ENCODE assay signal across 1 cellular context in the genomic region with DNA sequence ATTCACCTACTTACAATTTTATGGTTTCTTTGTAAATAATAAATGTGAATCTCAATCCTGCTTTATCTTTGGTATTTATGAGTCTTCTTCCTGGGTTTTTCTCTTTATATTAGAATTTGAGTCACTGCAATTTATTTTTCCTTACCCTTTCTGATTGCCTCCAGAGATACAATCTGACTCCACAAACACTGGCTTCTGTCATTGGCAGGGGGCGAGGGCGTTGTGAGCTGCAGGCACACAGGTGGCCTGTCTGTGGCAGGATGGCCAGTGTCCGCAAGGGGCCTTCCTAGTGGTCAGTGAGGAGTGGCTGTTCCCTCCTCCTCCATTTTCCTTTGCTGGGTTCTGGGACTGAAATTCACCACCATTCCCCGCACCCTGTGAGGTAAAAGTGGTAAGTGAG.
TF ChIP-seq lines count a peak whose summit lies in the region.

No MANE protein-coding gene starts in this region.

TF ChIP-seq in K562, 482 proteins besides CTCF, POLR2A, EP300 and RAD21 (continued from another document):
- TF ChIP-seq TOE1 (IDR thresholded peaks at IDR 0.05; ENCODE audit: borderline replicate concordance) = no peak
- no peak for TF ChIP-seq TOE1 (CRISPR knock-in tag; IDR thresholded peaks at IDR 0.05; ENCODE audit: borderline replicate concordance, low read depth)
- TF ChIP-seq, protein P1, sequence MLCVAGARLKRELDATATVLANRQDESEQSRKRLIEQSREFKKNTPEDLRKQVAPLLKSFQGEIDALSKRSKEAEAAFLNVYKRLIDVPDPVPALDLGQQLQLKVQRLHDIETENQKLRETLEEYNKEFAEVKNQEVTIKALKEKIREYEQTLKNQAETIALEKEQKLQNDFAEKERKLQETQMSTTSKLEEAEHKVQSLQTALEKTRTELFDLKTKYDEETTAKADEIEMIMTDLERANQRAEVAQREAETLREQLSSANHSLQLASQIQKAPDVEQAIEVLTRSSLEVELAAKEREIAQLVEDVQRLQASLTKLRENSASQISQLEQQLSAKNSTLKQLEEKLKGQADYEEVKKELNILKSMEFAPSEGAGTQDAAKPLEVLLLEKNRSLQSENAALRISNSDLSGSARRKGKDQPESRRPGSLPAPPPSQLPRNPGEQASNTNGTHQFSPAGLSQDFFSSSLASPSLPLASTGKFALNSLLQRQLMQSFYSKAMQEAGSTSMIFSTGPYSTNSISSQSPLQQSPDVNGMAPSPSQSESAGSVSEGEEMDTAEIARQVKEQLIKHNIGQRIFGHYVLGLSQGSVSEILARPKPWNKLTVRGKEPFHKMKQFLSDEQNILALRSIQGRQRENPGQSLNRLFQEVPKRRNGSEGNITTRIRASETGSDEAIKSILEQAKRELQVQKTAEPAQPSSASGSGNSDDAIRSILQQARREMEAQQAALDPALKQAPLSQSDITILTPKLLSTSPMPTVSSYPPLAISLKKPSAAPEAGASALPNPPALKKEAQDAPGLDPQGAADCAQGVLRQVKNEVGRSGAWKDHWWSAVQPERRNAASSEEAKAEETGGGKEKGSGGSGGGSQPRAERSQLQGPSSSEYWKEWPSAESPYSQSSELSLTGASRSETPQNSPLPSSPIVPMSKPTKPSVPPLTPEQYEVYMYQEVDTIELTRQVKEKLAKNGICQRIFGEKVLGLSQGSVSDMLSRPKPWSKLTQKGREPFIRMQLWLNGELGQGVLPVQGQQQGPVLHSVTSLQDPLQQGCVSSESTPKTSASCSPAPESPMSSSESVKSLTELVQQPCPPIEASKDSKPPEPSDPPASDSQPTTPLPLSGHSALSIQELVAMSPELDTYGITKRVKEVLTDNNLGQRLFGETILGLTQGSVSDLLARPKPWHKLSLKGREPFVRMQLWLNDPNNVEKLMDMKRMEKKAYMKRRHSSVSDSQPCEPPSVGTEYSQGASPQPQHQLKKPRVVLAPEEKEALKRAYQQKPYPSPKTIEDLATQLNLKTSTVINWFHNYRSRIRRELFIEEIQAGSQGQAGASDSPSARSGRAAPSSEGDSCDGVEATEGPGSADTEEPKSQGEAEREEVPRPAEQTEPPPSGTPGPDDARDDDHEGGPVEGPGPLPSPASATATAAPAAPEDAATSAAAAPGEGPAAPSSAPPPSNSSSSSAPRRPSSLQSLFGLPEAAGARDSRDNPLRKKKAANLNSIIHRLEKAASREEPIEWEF (CRISPR knock-in tag; IDR thresholded peaks at IDR 0.05) = no peak
- TF ChIP-seq CBFA2T3 (IDR thresholded peaks at IDR 0.05) = no peak
- TF ChIP-seq NCOA4 (IDR thresholded peaks at IDR 0.05; ENCODE audit: partially characterized antibody) = no peak
- no peak for TF ChIP-seq ASH1L (IDR thresholded peaks at IDR 0.05; ENCODE audit: borderline replicate concordance, low read depth, partially characterized antibody)
- TF ChIP-seq, protein P2, sequence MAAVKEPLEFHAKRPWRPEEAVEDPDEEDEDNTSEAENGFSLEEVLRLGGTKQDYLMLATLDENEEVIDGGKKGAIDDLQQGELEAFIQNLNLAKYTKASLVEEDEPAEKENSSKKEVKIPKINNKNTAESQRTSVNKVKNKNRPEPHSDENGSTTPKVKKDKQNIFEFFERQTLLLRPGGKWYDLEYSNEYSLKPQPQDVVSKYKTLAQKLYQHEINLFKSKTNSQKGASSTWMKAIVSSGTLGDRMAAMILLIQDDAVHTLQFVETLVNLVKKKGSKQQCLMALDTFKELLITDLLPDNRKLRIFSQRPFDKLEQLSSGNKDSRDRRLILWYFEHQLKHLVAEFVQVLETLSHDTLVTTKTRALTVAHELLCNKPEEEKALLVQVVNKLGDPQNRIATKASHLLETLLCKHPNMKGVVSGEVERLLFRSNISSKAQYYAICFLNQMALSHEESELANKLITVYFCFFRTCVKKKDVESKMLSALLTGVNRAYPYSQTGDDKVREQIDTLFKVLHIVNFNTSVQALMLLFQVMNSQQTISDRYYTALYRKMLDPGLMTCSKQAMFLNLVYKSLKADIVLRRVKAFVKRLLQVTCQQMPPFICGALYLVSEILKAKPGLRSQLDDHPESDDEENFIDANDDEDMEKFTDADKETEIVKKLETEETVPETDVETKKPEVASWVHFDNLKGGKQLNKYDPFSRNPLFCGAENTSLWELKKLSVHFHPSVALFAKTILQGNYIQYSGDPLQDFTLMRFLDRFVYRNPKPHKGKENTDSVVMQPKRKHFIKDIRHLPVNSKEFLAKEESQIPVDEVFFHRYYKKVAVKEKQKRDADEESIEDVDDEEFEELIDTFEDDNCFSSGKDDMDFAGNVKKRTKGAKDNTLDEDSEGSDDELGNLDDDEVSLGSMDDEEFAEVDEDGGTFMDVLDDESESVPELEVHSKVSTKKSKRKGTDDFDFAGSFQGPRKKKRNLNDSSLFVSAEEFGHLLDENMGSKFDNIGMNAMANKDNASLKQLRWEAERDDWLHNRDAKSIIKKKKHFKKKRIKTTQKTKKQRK (IDR thresholded peaks at IDR 0.05; ENCODE audit: borderline replicate concordance, low read depth, low read length) = no peak
- TF ChIP-seq, protein P3, sequence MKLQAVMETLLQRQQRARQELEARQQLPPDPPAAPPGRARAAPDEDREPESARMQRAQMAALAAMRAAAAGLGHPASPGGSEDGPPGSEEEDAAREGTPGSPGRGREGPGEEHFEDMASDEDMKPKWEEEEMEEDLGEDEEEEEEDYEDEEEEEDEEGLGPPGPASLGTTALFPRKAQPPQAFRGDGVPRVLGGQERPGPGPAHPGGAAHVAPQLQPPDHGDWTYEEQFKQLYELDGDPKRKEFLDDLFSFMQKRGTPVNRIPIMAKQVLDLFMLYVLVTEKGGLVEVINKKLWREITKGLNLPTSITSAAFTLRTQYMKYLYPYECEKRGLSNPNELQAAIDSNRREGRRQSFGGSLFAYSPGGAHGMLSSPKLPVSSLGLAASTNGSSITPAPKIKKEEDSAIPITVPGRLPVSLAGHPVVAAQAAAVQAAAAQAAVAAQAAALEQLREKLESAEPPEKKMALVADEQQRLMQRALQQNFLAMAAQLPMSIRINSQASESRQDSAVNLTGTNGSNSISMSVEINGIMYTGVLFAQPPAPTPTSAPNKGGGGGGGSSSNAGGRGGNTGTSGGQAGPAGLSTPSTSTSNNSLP (IDR thresholded peaks at IDR 0.05; ENCODE audit: borderline replicate concordance, low read depth, low read length) = no peak
- TF ChIP-seq, protein P4, sequence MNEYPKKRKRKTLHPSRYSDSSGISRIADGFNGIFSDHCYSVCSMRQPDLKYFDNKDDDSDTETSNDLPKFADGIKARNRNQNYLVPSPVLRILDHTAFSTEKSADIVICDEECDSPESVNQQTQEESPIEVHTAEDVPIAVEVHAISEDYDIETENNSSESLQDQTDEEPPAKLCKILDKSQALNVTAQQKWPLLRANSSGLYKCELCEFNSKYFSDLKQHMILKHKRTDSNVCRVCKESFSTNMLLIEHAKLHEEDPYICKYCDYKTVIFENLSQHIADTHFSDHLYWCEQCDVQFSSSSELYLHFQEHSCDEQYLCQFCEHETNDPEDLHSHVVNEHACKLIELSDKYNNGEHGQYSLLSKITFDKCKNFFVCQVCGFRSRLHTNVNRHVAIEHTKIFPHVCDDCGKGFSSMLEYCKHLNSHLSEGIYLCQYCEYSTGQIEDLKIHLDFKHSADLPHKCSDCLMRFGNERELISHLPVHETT (CRISPR knock-in tag; conservative IDR thresholded peaks at IDR 0.05 in 1 of 2, IDR thresholded peaks at IDR 0.05 in 1 of 2) = no peak
- no peak for TF ChIP-seq CHCHD3 (CRISPR knock-in tag; IDR thresholded peaks at IDR 0.05)
- no peak for TF ChIP-seq DMBX1 (CRISPR knock-in tag; IDR thresholded peaks at IDR 0.05; ENCODE audit: borderline replicate concordance)
- no peak for TF ChIP-seq ZNF436 (CRISPR knock-in tag; IDR thresholded peaks at IDR 0.05)
- no peak for TF ChIP-seq PTRF (tag; IDR thresholded peaks at IDR 0.05)
